ENCODE assay signal across 22 cellular contexts in genomic region chr18:68757121-68757520, GRCh38. TPM values are rescaled to one million over a fixed set of nuclear protein-coding genes. Genes with fewer than 3 reads are reported as not detected.
A peak's percentile ranks its signal among the peaks of the same experiment; 100 is the strongest.
DNase-seq lines count a peak whose midpoint lies in the region; ATAC-seq and TF ChIP-seq lines count a peak whose summit lies in the region.
"Had no signal": no experiment of that assay in that cellular context is flagged by ENCODE, and none has a peak within 500 bp of the region (broad histone marks: within the 10 kb centered on the region; RNA-seq: fewer than 3 reads in every experiment).

No MANE protein-coding gene starts in this region.

- no peak for TF ChIP-seq CTCF in fibroblast of pulmonary artery (IDR thresholded peaks at IDR 0.05; ENCODE audit: low read length, missing control alignments)
- no peak for TF ChIP-seq CTCF in osteocyte (IDR thresholded peaks at IDR 0.05)

- no peak overlapping the region for H3K4me3 Mint-ChIP-seq in osteocyte (ENCODE audit: unreplicated experiment)
- H3K4me3 Mint-ChIP-seq: CD4-positive, CD25-positive, alpha-beta regulatory T cell; IgD-negative memory B cell had no signal

- H3K9ac ChIP-seq in adipocyte (ENCODE audit: low read length), result no peak overlapping the region
- H3K9ac ChIP-seq: BLaER1 had no signal

- peaks cover 18% of the 10 kb centered on the region for H3K9me3 Mint-ChIP-seq in osteocyte (ENCODE audit: unreplicated experiment)

- peaks cover 15% of the 10 kb centered on the region for H3K9me3 ChIP-seq in adipocyte (ENCODE audit: control insufficient read depth, low read length)
- H3K9me3 ChIP-seq: BLaER1 had no signal

- DNase-seq in Right ventricle myocardium superior (no peak), cardiac septum (ENCODE audit: low spot score) (no peak), adipocyte (ENCODE audit: low read depth) (peak; percentile 68), fibroblast of pulmonary artery (ENCODE audit: low read depth) (peak; percentile 31), osteocyte (ENCODE audit: extremely low spot score, unreplicated experiment) (no peak), NCI-H524 treated with DMSO at 0.1 percent for 48 hours (lab: John Stamatoyannopoulos, UW) (no peak), NCI-H526 (lab: John Stamatoyannopoulos, UW) (no peak), erythroblast (lab: John Stamatoyannopoulos, UW) (no peak)
- DNase-seq: CD4-positive, CD25-positive, alpha-beta regulatory T cell; DMS153; DND-41; HCEC 1CT; NCI-H1048; NCI-H1417; NCI-H1694; NCI-H2029 treated with DMSO at 0.1 percent for 48 hours; NCI-H446 treated with DMSO at 0.1 percent for 48 hours; NCI-H69; RPMI8226; SHP77 treated with DMSO at 0.1 percent for 48 hours had no signal

- no peaks in the 10 kb centered on the region for H3K36me3 ChIP-seq in adipocyte (ENCODE audit: control insufficient read depth, insufficient read depth, low read length, severe bottlenecking)
- H3K36me3 ChIP-seq: BLaER1 had no signal

- H3K27ac Mint-ChIP-seq in osteocyte (ENCODE audit: unreplicated experiment), result peak overlapping the region; percentile 72
- H3K27ac Mint-ChIP-seq: CD4-positive, CD25-positive, alpha-beta regulatory T cell; IgD-negative memory B cell had no signal

- peaks cover 7% of the 10 kb centered on the region for H3K4me1 ChIP-seq in adipocyte (ENCODE audit: control insufficient read depth, insufficient read depth, low read length)

- no peak for TF ChIP-seq POLR2A in erythroblast (IDR thresholded peaks at IDR 0.05; ENCODE audit: low read length)

- intact Hi-C loops in Right ventricle myocardium superior (cut with DNase I) (no loop called here), cardiac septum (cut with DNase I) (no loop called here)

- H3K27me3 ChIP-seq in adipocyte (replicated peaks; ENCODE audit: control insufficient read depth, insufficient read depth, low read length), result no peaks in the 10 kb centered on the region
- H3K27me3 ChIP-seq: BLaER1 had no signal

- no peaks in the 10 kb centered on the region for H3K27me3 Mint-ChIP-seq in osteocyte (ENCODE audit: unreplicated experiment)
- H3K27me3 Mint-ChIP-seq: IgD-negative memory B cell had no signal

- H3K36me3 Mint-ChIP-seq in osteocyte (ENCODE audit: unreplicated experiment), result peaks cover 16% of the 10 kb centered on the region

- H3K4me3 ChIP-seq in adipocyte (ENCODE audit: low read length) (no peak overlapping the region), fibroblast of pulmonary artery (replicated peaks; ENCODE audit: low read depth, low read length) (no peak overlapping the region)
- H3K4me3 ChIP-seq: BLaER1 had no signal

- ATAC-seq in Right ventricle myocardium superior (ENCODE audit: poor library complexity), result peak; percentile 48

- peaks cover 16% of the 10 kb centered on the region for H3K4me1 Mint-ChIP-seq in osteocyte (ENCODE audit: unreplicated experiment)
- H3K4me1 Mint-ChIP-seq: CD4-positive, CD25-positive, alpha-beta regulatory T cell had no signal

RNA-seq across cellular contexts. Expression of gene CCDC102B, which starts 40.8 kb away (rescaled TPM):
- 4.4 TPM for total RNA-seq in Right ventricle myocardium superior
- 8.1 TPM for total RNA-seq in cardiac septum
- 18.5 and 18.9 TPM in 2 replicates for total RNA-seq in osteocyte

RNA-seq across cellular contexts. Expression of gene TMX3, which starts 42.2 kb away (rescaled TPM):
- total RNA-seq in Right ventricle myocardium superior (23.0 TPM), cardiac septum (33.2 TPM), osteocyte (76.9 and 78.4 TPM in 2 replicates)

Comparison
In these comparisons a context has a peak if more than half of its experiments do, and no peak if none do; other contexts are left out.
1. DNase-seq: peak in adipocyte (single experiment) and fibroblast of pulmonary artery (single experiment); none in Right ventricle myocardium superior (single experiment), cardiac septum (single experiment), osteocyte (single experiment), NCI-H524 treated with DMSO at 0.1 percent for 48 hours (single experiment), NCI-H526 (0 of 2) and erythroblast (0 of 2).